ENCODE assay signal across 8 cellular contexts in genomic region chr7:142188846-142189245, GRCh38.
DNase-seq lines count a peak whose midpoint lies in the region; ATAC-seq, FAIRE-seq and TF ChIP-seq lines count a peak whose summit lies in the region.

No MANE protein-coding gene starts in this region.

- peak in 1 of 2 experiments; percentile 19 for DNase-seq in Caco-2
- DNase-seq in Karpas-422: peak; percentile 54
- DNase-seq in astrocyte (ENCODE audit: low read depth): no peak
- no peak for DNase-seq in KG1 (lab: John Stamatoyannopoulos, UW)
- no peak for DNase-seq in NK-92 (lab: John Stamatoyannopoulos, UW; ENCODE audit: unreplicated experiment)
- DNase-seq in GM19238 (ENCODE audit: insufficient read length, low spot score): no peak

- intact Hi-C loops in Caco-2 (cut with micrococcal nuclease; ENCODE audit: unreplicated experiment): loop anchor here (1.0 to 5.0 kb wide), 4 partner anchors 36 to 452 kb away; partner anchors contain the start of gene SSBP1

- no peak for ATAC-seq in HG02938 (IDR thresholded peaks at IDR 0.05; ENCODE audit: unreplicated experiment)

- H3K36me3 ChIP-seq in Caco-2 (ENCODE audit: control insufficient read depth, insufficient read depth, low read length) (no peaks in the 10 kb centered on the region), Karpas-422 (ENCODE audit: insufficient read depth, low read length) (no peaks in the 10 kb centered on the region), astrocyte (ENCODE audit: insufficient read depth, low read length) (no peaks in the 10 kb centered on the region), liver (ENCODE audit: control insufficient read depth in 4 of 4, insufficient read depth in 3 of 4, low read depth in 1 of 4, low read length in 3 of 4) (no peaks in the 10 kb centered on the region)

- H3K9me3 ChIP-seq in Caco-2 (no peaks in the 10 kb centered on the region), Karpas-422 (ENCODE audit: low read length) (no peaks in the 10 kb centered on the region), astrocyte (ENCODE audit: insufficient read depth, low read depth, low read length) (no peaks in the 10 kb centered on the region), liver (ENCODE audit: control insufficient read depth in 4 of 4, low read length in 3 of 4) (no peaks in the 10 kb centered on the region)

- POLR2A ChIA-PET in Caco-2 (lab: Charles Lee): no interaction called here

- H3K4me2 ChIP-seq in Karpas-422 (ENCODE audit: low read depth, low read length, poor library complexity, severe bottlenecking) (no peak overlapping the region), astrocyte (ENCODE audit: low read length) (no peak overlapping the region)

- H3K4me1 Mint-ChIP-seq in Caco-2 (ENCODE audit: low read depth, unreplicated experiment) (peaks cover 6% of the 10 kb centered on the region), astrocyte (ENCODE audit: low read depth, unreplicated experiment) (peaks cover 4% of the 10 kb centered on the region)

- H3K27ac ChIP-seq in Karpas-422 (ENCODE audit: low read length) (no peak overlapping the region), astrocyte (ENCODE audit: low read depth, low read length) (no peak overlapping the region), liver (ENCODE audit: low read depth in 1 of 2, low read length in 2 of 2) (no peak overlapping the region)

- H3K9me3 Mint-ChIP-seq in Caco-2 (ENCODE audit: unreplicated experiment) (no peaks in the 10 kb centered on the region), astrocyte (ENCODE audit: unreplicated experiment) (no peaks in the 10 kb centered on the region)

- H3K4me3 ChIP-seq in Caco-2 (ENCODE audit: low read depth, low read length): no peak overlapping the region
- H3K4me3 ChIP-seq in Karpas-422 (ENCODE audit: low read length): no peak overlapping the region
- H3K4me3 ChIP-seq in astrocyte (ENCODE audit: insufficient read depth, low read depth, low read length): no peak overlapping the region
- H3K4me3 ChIP-seq in liver (ENCODE audit: low read depth in 1 of 3, low read length in 3 of 3): no peak overlapping the region

- H3K4me1 ChIP-seq in Caco-2 (no peaks in the 10 kb centered on the region), Karpas-422 (ENCODE audit: low read length) (no peaks in the 10 kb centered on the region), astrocyte (ENCODE audit: insufficient read depth, low read length) (no peaks in the 10 kb centered on the region), liver (ENCODE audit: control insufficient read depth in 4 of 4, insufficient read depth in 4 of 4, low read length in 3 of 4) (no peaks in the 10 kb centered on the region)

- H3K36me3 Mint-ChIP-seq in Caco-2 (ENCODE audit: insufficient read depth, unreplicated experiment) (no peaks in the 10 kb centered on the region), astrocyte (ENCODE audit: low read depth, unreplicated experiment) (no peaks in the 10 kb centered on the region)

- H3K27me3 ChIP-seq in Caco-2 (replicated peaks; ENCODE audit: control insufficient read depth, insufficient read depth, low read length) (no peaks in the 10 kb centered on the region), Karpas-422 (ENCODE audit: low read length) (no peaks in the 10 kb centered on the region), astrocyte (ENCODE audit: insufficient read depth, low read length) (no peaks in the 10 kb centered on the region), liver (ENCODE audit: control insufficient read depth in 4 of 4, insufficient read depth in 4 of 4, low read length in 3 of 4) (no peaks in the 10 kb centered on the region)

- H3K9me2 ChIP-seq in Karpas-422 (replicated peaks; ENCODE audit: insufficient read depth, low read length): no peaks in the 10 kb centered on the region

- H4K20me1 ChIP-seq in Karpas-422 (ENCODE audit: insufficient read depth, low read depth, low read length): no peaks in the 10 kb centered on the region
- H4K20me1 ChIP-seq in astrocyte (ENCODE audit: insufficient read depth, low read length): no peaks in the 10 kb centered on the region

- H3K27me3 Mint-ChIP-seq in Caco-2 (ENCODE audit: insufficient read depth, unreplicated experiment) (no peaks in the 10 kb centered on the region), astrocyte (ENCODE audit: low read depth, unreplicated experiment) (no peaks in the 10 kb centered on the region)

- H2AFZ ChIP-seq in Karpas-422 (ENCODE audit: low read length) (no peak overlapping the region), astrocyte (ENCODE audit: low read depth, low read length) (no peak overlapping the region)

- TF ChIP-seq RAD21 in liver (IDR thresholded peaks at IDR 0.05): peak; percentile 89 to 93

- BruUV-seq in Caco-2 (replicated peaks; lab: Mats Ljungman, UMichigan): no TSS peak

- TF ChIP-seq CTCF in Caco-2 (IDR thresholded peaks at IDR 0.05; ENCODE audit: insufficient read depth in 1 of 2, low read depth in 1 of 2, low read length in 1 of 2, severe bottlenecking in 1 of 2, unreplicated experiment in 1 of 2) (peak; percentile 40 to 56), astrocyte (IDR thresholded peaks at IDR 0.05; ENCODE audit: insufficient read depth, low read depth, low read length) (peak; percentile 42), liver (IDR thresholded peaks at IDR 0.05; ENCODE audit: low read depth, low read length, missing input control) (peak; percentile 59)

- FAIRE-seq in astrocyte (lab: Jason Lieb, UNC): no peak

- H3K9ac ChIP-seq in Karpas-422 (ENCODE audit: low read length) (no peak overlapping the region), astrocyte (ENCODE audit: low read length) (no peak overlapping the region), liver (ENCODE audit: low read depth in 1 of 2, low read length in 2 of 2) (no peak overlapping the region)

- H3K79me2 ChIP-seq in Karpas-422 (ENCODE audit: low read length) (no peaks in the 10 kb centered on the region), astrocyte (ENCODE audit: insufficient read depth, low read length) (no peaks in the 10 kb centered on the region)

- H3K4me3 Mint-ChIP-seq in Caco-2 (ENCODE audit: unreplicated experiment): no peak overlapping the region
- no peak overlapping the region for H3K4me3 Mint-ChIP-seq in astrocyte (ENCODE audit: unreplicated experiment)

- CTCF ChIA-PET in Caco-2 (lab: Charles Lee): interaction anchor here (0.8 to 0.9 kb wide), 2 partner anchors 214 to 217 kb away, joined by 3 to 5 read pairs; no protein-coding TSS in a partner anchor

- H3K27ac Mint-ChIP-seq in Caco-2 (ENCODE audit: unreplicated experiment) (no peak overlapping the region), astrocyte (ENCODE audit: unreplicated experiment) (no peak overlapping the region)

TF ChIP-seq in liver, 16 proteins besides CTCF, POLR2A, EP300 and RAD21:
- TF ChIP-seq, protein P1, sequence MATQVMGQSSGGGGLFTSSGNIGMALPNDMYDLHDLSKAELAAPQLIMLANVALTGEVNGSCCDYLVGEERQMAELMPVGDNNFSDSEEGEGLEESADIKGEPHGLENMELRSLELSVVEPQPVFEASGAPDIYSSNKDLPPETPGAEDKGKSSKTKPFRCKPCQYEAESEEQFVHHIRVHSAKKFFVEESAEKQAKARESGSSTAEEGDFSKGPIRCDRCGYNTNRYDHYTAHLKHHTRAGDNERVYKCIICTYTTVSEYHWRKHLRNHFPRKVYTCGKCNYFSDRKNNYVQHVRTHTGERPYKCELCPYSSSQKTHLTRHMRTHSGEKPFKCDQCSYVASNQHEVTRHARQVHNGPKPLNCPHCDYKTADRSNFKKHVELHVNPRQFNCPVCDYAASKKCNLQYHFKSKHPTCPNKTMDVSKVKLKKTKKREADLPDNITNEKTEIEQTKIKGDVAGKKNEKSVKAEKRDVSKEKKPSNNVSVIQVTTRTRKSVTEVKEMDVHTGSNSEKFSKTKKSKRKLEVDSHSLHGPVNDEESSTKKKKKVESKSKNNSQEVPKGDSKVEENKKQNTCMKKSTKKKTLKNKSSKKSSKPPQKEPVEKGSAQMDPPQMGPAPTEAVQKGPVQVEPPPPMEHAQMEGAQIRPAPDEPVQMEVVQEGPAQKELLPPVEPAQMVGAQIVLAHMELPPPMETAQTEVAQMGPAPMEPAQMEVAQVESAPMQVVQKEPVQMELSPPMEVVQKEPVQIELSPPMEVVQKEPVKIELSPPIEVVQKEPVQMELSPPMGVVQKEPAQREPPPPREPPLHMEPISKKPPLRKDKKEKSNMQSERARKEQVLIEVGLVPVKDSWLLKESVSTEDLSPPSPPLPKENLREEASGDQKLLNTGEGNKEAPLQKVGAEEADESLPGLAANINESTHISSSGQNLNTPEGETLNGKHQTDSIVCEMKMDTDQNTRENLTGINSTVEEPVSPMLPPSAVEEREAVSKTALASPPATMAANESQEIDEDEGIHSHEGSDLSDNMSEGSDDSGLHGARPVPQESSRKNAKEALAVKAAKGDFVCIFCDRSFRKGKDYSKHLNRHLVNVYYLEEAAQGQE (IDR thresholded peaks at IDR 0.05): no peak
TF ChIP-seq in liver: peak in this region for 0.
